ENCODE assay signal across 31 cellular contexts in genomic region chr6:11078266-11078665, GRCh38. TPM values are rescaled to one million over a fixed set of nuclear protein-coding genes. Genes with fewer than 3 reads are reported as not detected.
"Had no signal": no experiment of that assay in that cellular context is flagged by ENCODE, and none has a peak within 500 bp of the region (broad histone marks: within the 10 kb centered on the region; RNA-seq: fewer than 3 reads in every experiment).

No MANE protein-coding gene starts in this region.

- H3K9me3 ChIP-seq: colonic mucosa, esophagus squamous epithelium, gastrocnemius medialis, heart right ventricle, left lung, lower lobe of right lung had no signal

- H3K27ac ChIP-seq: colonic mucosa, epithelial cell of prostate, esophagus squamous epithelium, gastrocnemius medialis, heart right ventricle, left lung, lower lobe of right lung had no signal

- DNase-seq: colonic mucosa; cortex of kidney; effector CD8-positive, alpha-beta T cell; effector memory CD8-positive, alpha-beta T cell; endodermal cell; erythroblast; esophagus squamous epithelium; foreskin fibroblast; foreskin melanocyte; gastrocnemius medialis; glutamatergic neuron; head of caudate nucleus; heart right ventricle; hippocampal formation; immature natural killer cell; islet precursor cell; kidney; kidney glomerular epithelial cell; left colon; left lung; left ventricle myocardium superior; lower lobe of right lung; mesendoderm; midbrain; naive thymus-derived CD4-positive, alpha-beta T cell had no signal

- H3K4me1 ChIP-seq: colonic mucosa, esophagus squamous epithelium, gastrocnemius medialis, heart right ventricle, left lung, lower lobe of right lung had no signal

- ATAC-seq: effector memory CD8-positive, alpha-beta T cell; esophagus mucosa; gastrocnemius medialis; heart right ventricle; left colon; left lung; left ventricle myocardium superior; lower lobe of right lung; naive thymus-derived CD4-positive, alpha-beta T cell had no signal

- H3K27me3 ChIP-seq: colonic mucosa, esophagus squamous epithelium, gastrocnemius medialis, left lung had no signal

- H3K4me3 ChIP-seq: colonic mucosa, esophagus squamous epithelium, gastrocnemius medialis, heart right ventricle, left lung, lower lobe of right lung had no signal

- H3K36me3 ChIP-seq: colonic mucosa, esophagus squamous epithelium, gastrocnemius medialis, heart right ventricle, left lung, lower lobe of right lung had no signal

RNA-seq across cellular contexts. Expression of gene ERVFRD-1, which starts 33.3 kb away (rescaled TPM):
- total RNA-seq: endodermal cell, esophagus mucosa, gastrocnemius medialis had no signal

RNA-seq across cellular contexts. Expression of gene ELOVL2, which starts 34.2 kb away (rescaled TPM):
- total RNA-seq: dermis microvascular lymphatic vessel endothelial cell; glomerular endothelial cell; lung microvascular endothelial cell; mononuclear cell; naive thymus-derived CD4-positive, alpha-beta T cell had no signal
